Comparison of ENCODE assay signal across 22 cellular contexts in the genomic region with DNA sequence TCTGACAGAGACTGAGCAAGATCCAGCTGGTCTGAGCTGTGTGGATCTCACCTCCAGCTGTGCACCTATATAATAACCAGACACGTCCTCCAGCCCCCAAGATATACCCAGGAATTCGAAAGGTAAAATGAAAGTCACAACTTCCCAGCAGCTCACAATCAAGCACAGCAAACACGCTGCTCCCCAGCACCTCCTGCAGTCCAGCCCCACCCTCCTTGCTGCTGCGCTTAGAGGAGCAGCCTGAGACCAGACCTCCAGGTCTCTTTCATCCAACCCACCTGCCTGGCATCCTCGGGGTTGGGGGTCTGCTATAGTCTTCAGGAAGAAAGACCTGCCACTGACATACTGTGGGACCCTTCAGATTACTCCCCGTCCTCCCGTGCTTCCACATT. TPM values are rescaled to one million over a fixed set of nuclear protein-coding genes. Genes with fewer than 3 reads are reported as not detected.
DNase-seq lines count a peak whose midpoint lies in the region; ATAC-seq, FAIRE-seq and TF ChIP-seq lines count a peak whose summit lies in the region.
"Had no signal": no experiment of that assay in that cellular context is flagged by ENCODE, and none has a peak within 500 bp of the region (broad histone marks: within the 10 kb centered on the region; RNA-seq: fewer than 3 reads in every experiment).

No MANE protein-coding gene starts in this region.

- H4K5ac ChIP-seq in H1 (ENCODE audit: insufficient read length, low read depth, low read length): no peak overlapping the region

- BruUV-seq in Calu3 (replicated peaks; lab: Mats Ljungman, UMichigan): no TSS peak

- H3K79me2 ChIP-seq in MM.1S (ENCODE audit: low read length): no peaks in the 10 kb centered on the region
- H3K79me2 ChIP-seq in H1 (ENCODE audit: control insufficient read depth in 1 of 2, insufficient read depth in 2 of 2, low read length in 2 of 2): no peaks in the 10 kb centered on the region

- H3K36me3 ChIP-seq in MM.1S (replicated peaks; ENCODE audit: insufficient read depth, low read length) (no peaks in the 10 kb centered on the region), H1 (ENCODE audit: control insufficient read depth in 2 of 4, insufficient read depth in 4 of 4, low read length in 3 of 4) (no peaks in the 10 kb centered on the region)
- H3K36me3 ChIP-seq: SJCRH30, tibial artery had no signal

- intact Hi-C loops in Calu3 (cut with micrococcal nuclease; ENCODE audit: unreplicated experiment): no loop called here

- H3K4me1 Mint-ChIP-seq in Calu3 (ENCODE audit: low read depth, unreplicated experiment): peaks cover 42% of the 10 kb centered on the region
- H3K4me1 Mint-ChIP-seq in natural killer cell treated with Interleukin-12 subunit alpha and Interleukin-12 subunit beta and Interleukin-15 and Interleukin-18, amount 100 ng/mL, for 72 hours (ENCODE audit: low read depth in 2 of 2): peaks cover 3 to 7% of the 10 kb centered on the region in 2 donors
- H3K4me1 Mint-ChIP-seq in stimulated activated memory B cell treated with anti-CD40 and anti-IgM and Interleukin-4, amounts not matched to agents 10 μg/mL and 1 μg/mL and 100 μg/mL, for 72 hours: peaks cover 11% of the 10 kb centered on the region

- peak; percentile 6 to 43 for ATAC-seq in natural killer cell treated with Interleukin-12 subunit alpha and Interleukin-12 subunit beta and Interleukin-15 and Interleukin-18, amount 100 ng/mL, for 72 hours
- no peak for ATAC-seq in stimulated activated memory B cell treated with anti-CD40 and anti-IgM and Interleukin-4, amounts not matched to agents 10 μg/mL and 1 μg/mL and 100 μg/mL, for 72 hours
- ATAC-seq: activated CD4-positive, CD25-positive, alpha-beta regulatory T cell treated with anti-CD3 and anti-CD28 coated beads, Interleukin-2, amount 50 U/mL, for 24 hours; Panc1 had no signal

- H3K27ac ChIP-seq in MM.1S (ENCODE audit: low read length): no peak overlapping the region
- no peak overlapping the region for H3K27ac ChIP-seq in H1 (ENCODE audit: low read depth, low read length)
- H3K27ac ChIP-seq: SJCRH30, tibial artery had no signal

- H3K9ac ChIP-seq in MM.1S (ENCODE audit: low read length) (no peak overlapping the region), H1 (replicated peaks in 1 of 4; ENCODE audit: extremely low read depth in 1 of 4, low read depth in 3 of 4, low read length in 3 of 4) (no peak overlapping the region)

- H3K27ac Mint-ChIP-seq in Calu3 (ENCODE audit: unreplicated experiment): no peak overlapping the region
- no peak overlapping the region for H3K27ac Mint-ChIP-seq in natural killer cell treated with Interleukin-12 subunit alpha and Interleukin-12 subunit beta and Interleukin-15 and Interleukin-18, amount 100 ng/mL, for 72 hours
- no peak overlapping the region for H3K27ac Mint-ChIP-seq in stimulated activated memory B cell treated with anti-CD40 and anti-IgM and Interleukin-4, amounts not matched to agents 10 μg/mL and 1 μg/mL and 100 μg/mL, for 72 hours

- peak overlapping the region; percentile 31 for H3K4me2 ChIP-seq in MM.1S (ENCODE audit: low read depth, low read length)
- no peak overlapping the region for H3K4me2 ChIP-seq in H1 (ENCODE audit: insufficient read depth in 1 of 2, low read depth in 2 of 2, low read length in 2 of 2)

- no peak; a peak in 1 of 4 replicates for TF ChIP-seq RAD21 in H1 (IDR thresholded peaks at IDR 0.05 in 1 of 2, conservative IDR thresholded peaks at IDR 0.05 in 1 of 2; ENCODE audit: low read depth in 2 of 2, low read length in 2 of 2)

- no peak overlapping the region for H2BK20ac ChIP-seq in H1 (ENCODE audit: low read length)

- no peaks in the 10 kb centered on the region for H3K4me1 ChIP-seq in MM.1S (ENCODE audit: low read length)
- no peaks in the 10 kb centered on the region for H3K4me1 ChIP-seq in H1 (replicated peaks in 1 of 4; ENCODE audit: control insufficient read depth in 3 of 4, insufficient read depth in 4 of 4, low read length in 3 of 4)
- H3K4me1 ChIP-seq: SJCRH30, tibial artery had no signal

- peak overlapping the region; percentile 48 for H3K4me3 Mint-ChIP-seq in Calu3 (ENCODE audit: low read depth, unreplicated experiment)
- H3K4me3 Mint-ChIP-seq in natural killer cell treated with Interleukin-12 subunit alpha and Interleukin-12 subunit beta and Interleukin-15 and Interleukin-18, amount 100 ng/mL, for 72 hours: no peak overlapping the region
- H3K4me3 Mint-ChIP-seq in stimulated activated memory B cell treated with anti-CD40 and anti-IgM and Interleukin-4, amounts not matched to agents 10 μg/mL and 1 μg/mL and 100 μg/mL, for 72 hours: no peak overlapping the region

- H3K18ac ChIP-seq in H1 (ENCODE audit: extremely low read depth, low read length): no peak overlapping the region

- CTCF ChIA-PET in Calu3 (lab: Charles Lee) (interaction anchor here (0.6 to 1.6 kb wide), 4 partner anchors 10 to 82 kb away, joined by 3 to 6 read pairs (median 3); partner anchors contain the start of gene APOL2), H1 (lab: Charles Lee; ENCODE audit: partially characterized antibody) (interaction anchor here (0.7 to 1.8 kb wide), 8 partner anchors 9 to 265 kb away, joined by 3 to 12 read pairs (median 3); no protein-coding TSS in a partner anchor)

- H2BK120ac ChIP-seq in H1 (replicated peaks; ENCODE audit: low read depth, low read length): no peak overlapping the region

- no peak overlapping the region for H2BK5ac ChIP-seq in H1 (ENCODE audit: low read depth, low read length)

- no peak overlapping the region for H3K4ac ChIP-seq in H1 (replicated peaks; ENCODE audit: insufficient read length, low read depth, low read length)

- no peak overlapping the region for H2BK15ac ChIP-seq in H1 (ENCODE audit: low read length)

- H3K9me2 ChIP-seq in MM.1S (replicated peaks; ENCODE audit: insufficient read depth, low read length): no peaks in the 10 kb centered on the region

- no peak overlapping the region for H3K4me3 ChIP-seq in MM.1S (ENCODE audit: low read length)
- H3K4me3 ChIP-seq in H1 (ENCODE audit: extremely low read depth in 1 of 4, insufficient read depth in 2 of 4, low read depth in 3 of 4, low read length in 4 of 4): no peak overlapping the region
- H3K4me3 ChIP-seq: SJCRH30, tibial artery had no signal

- H3K9me3 ChIP-seq in MM.1S (replicated peaks; ENCODE audit: insufficient read depth, low read length) (no peaks in the 10 kb centered on the region), H1 (ENCODE audit: insufficient read depth in 2 of 2, low read depth in 1 of 2, low read length in 1 of 2) (peaks cover 0 to 4% of the 10 kb centered on the region in 2 experiments; a peak in 1 of 4 replicates)
- H3K9me3 ChIP-seq: SJCRH30, tibial artery had no signal

- H2AFZ ChIP-seq in MM.1S (ENCODE audit: low read length): 0 out of 2 replicates have a peak overlapping the region, but pooled peaks have one; percentile 17
- no peak overlapping the region for H2AFZ ChIP-seq in H1 (ENCODE audit: low read length)

- no peaks in the 10 kb centered on the region for H3K9me3 Mint-ChIP-seq in Calu3 (ENCODE audit: low read depth, unreplicated experiment)
- H3K9me3 Mint-ChIP-seq in natural killer cell treated with Interleukin-12 subunit alpha and Interleukin-12 subunit beta and Interleukin-15 and Interleukin-18, amount 100 ng/mL, for 72 hours: peaks cover 4% of the 10 kb centered on the region
- peaks cover 4% of the 10 kb centered on the region for H3K9me3 Mint-ChIP-seq in stimulated activated memory B cell treated with anti-CD40 and anti-IgM and Interleukin-4, amounts not matched to agents 10 μg/mL and 1 μg/mL and 100 μg/mL, for 72 hours

- H3K27me3 ChIP-seq in MM.1S (replicated peaks; ENCODE audit: insufficient read depth, low read length): no peaks in the 10 kb centered on the region
- H3K27me3 ChIP-seq in H1 (replicated peaks in 1 of 4; ENCODE audit: control insufficient read depth in 3 of 4, extremely low read depth in 1 of 4, insufficient read depth in 3 of 4, low read length in 3 of 4): no peaks in the 10 kb centered on the region
- H3K27me3 ChIP-seq: SJCRH30 had no signal

- no peak overlapping the region for H4K8ac ChIP-seq in H1 (ENCODE audit: extremely low read depth, insufficient read depth, low read length)

- no peak overlapping the region for H2AK5ac ChIP-seq in H1 (ENCODE audit: low read depth, low read length)

- no peak for FAIRE-seq in H1 (lab: Jason Lieb, UNC)
- FAIRE-seq in H54 (lab: Jason Lieb, UNC): no peak
- FAIRE-seq: endometrium, GM18507 had no signal

- no peak for TF ChIP-seq EP300 in H1 (IDR thresholded peaks at IDR 0.05; ENCODE audit: borderline replicate concordance in 1 of 2, low read depth in 2 of 2, low read length in 2 of 2)

- WGBS in H1 (ENCODE audit: extremely low coverage in 1 of 2, insufficient coverage in 1 of 2, insufficient read length in 1 of 2, insufficient replicate concordance in 2 of 2, low coverage in 1 of 2, low lambda C conversion rate in 2 of 2, missing lambda C conversion rate in 1 of 2), 2 experiments: 56% methylated on average over 7 of the region's 7 CpGs; no CpG with 5 or more reads in 1 of the 2 experiments

- H3K27me3 Mint-ChIP-seq in Calu3 (ENCODE audit: unreplicated experiment): no peaks in the 10 kb centered on the region
- peaks cover 7 to 10% of the 10 kb centered on the region in 2 donors for H3K27me3 Mint-ChIP-seq in natural killer cell treated with Interleukin-12 subunit alpha and Interleukin-12 subunit beta and Interleukin-15 and Interleukin-18, amount 100 ng/mL, for 72 hours
- H3K27me3 Mint-ChIP-seq in stimulated activated memory B cell treated with anti-CD40 and anti-IgM and Interleukin-4, amounts not matched to agents 10 μg/mL and 1 μg/mL and 100 μg/mL, for 72 hours: peaks cover 39% of the 10 kb centered on the region

- TF ChIP-seq CTCF in Calu3 (IDR thresholded peaks at IDR 0.05; ENCODE audit: unreplicated experiment) (no peak), MM.1S (IDR thresholded peaks at IDR 0.05; ENCODE audit: low read length) (no peak), H1 (IDR thresholded peaks at IDR 0.05; ENCODE audit: control extremely low read depth in 1 of 3, insufficient read depth in 1 of 3, low read depth in 1 of 3, low read length in 3 of 3) (peak in 2 of 3 experiments; percentile 2 to 27; a peak in 2 of 4 replicates)

- H3K36me3 Mint-ChIP-seq in Calu3 (ENCODE audit: insufficient read depth, unreplicated experiment): peaks cover 11% of the 10 kb centered on the region
- H3K36me3 Mint-ChIP-seq in natural killer cell treated with Interleukin-12 subunit alpha and Interleukin-12 subunit beta and Interleukin-15 and Interleukin-18, amount 100 ng/mL, for 72 hours: peaks cover 13% of the 10 kb centered on the region
- peaks cover 6% of the 10 kb centered on the region for H3K36me3 Mint-ChIP-seq in stimulated activated memory B cell treated with anti-CD40 and anti-IgM and Interleukin-4, amounts not matched to agents 10 μg/mL and 1 μg/mL and 100 μg/mL, for 72 hours

- no peak overlapping the region for H4K91ac ChIP-seq in H1 (replicated peaks; ENCODE audit: insufficient read length, low read length)

- POLR2A ChIA-PET in H1 (lab: Charles Lee; ENCODE audit: partially characterized antibody): no interaction called here

- DNase-seq in Calu3: peak; percentile 43
- DNase-seq in MM.1S: no peak
- DNase-seq in H1 (ENCODE audit: low read depth in 1 of 2, low spot score in 2 of 2): no peak
- DNase-seq in natural killer cell treated with Interleukin-12 subunit alpha and Interleukin-12 subunit beta and Interleukin-15 and Interleukin-18, amount 100 ng/mL, for 72 hours (ENCODE audit: low spot score): no peak
- no peak for DNase-seq in H54 (ENCODE audit: insufficient read length, low spot score)
- DNase-seq in stimulated activated naive CD4-positive, alpha-beta T cell (lab: John Stamatoyannopoulos, UW): no peak
- DNase-seq: activated effector memory CD4-positive, alpha-beta T cell treated with Interleukin-2 at 50 U/mL for 16 hours; aorta; EL; islet precursor cell; KBM-7; MV-4-11; NCI-H2029; NCI-H446; retina; SJCRH30; tibial artery had no signal

- H4K20me1 ChIP-seq in MM.1S (ENCODE audit: insufficient read depth, low read length): no peaks in the 10 kb centered on the region
- H4K20me1 ChIP-seq in H1 (replicated peaks in 1 of 2; ENCODE audit: control insufficient read depth in 1 of 2, insufficient read depth in 2 of 2, low read length in 2 of 2): no peaks in the 10 kb centered on the region

- H3K79me1 ChIP-seq in H1 (ENCODE audit: low read depth, low read length): no peaks in the 10 kb centered on the region

- H2BK12ac ChIP-seq in H1 (ENCODE audit: low read depth, low read length): no peak overlapping the region

- 0 out of 2 replicates have a peak, but pooled peaks cover 3% of the 10 kb centered on the region for H3F3A ChIP-seq in MM.1S (ENCODE audit: insufficient read depth, low read length)

- H3K23ac ChIP-seq in H1 (ENCODE audit: insufficient read length): no peak overlapping the region

- H3K23me2 ChIP-seq in H1 (ENCODE audit: low read depth, low read length): no peaks in the 10 kb centered on the region

- H3K56ac ChIP-seq in H1 (replicated peaks; ENCODE audit: insufficient read length, low read depth, low read length): no peak overlapping the region

- no peak for TF ChIP-seq POLR2A in H1 (IDR thresholded peaks at IDR 0.05; ENCODE audit: control extremely low read depth in 1 of 2, low read depth in 2 of 2, low read length in 2 of 2)
- TF ChIP-seq POLR2A in H54 (IDR thresholded peaks at IDR 0.05; ENCODE audit: low read depth, low read length): no peak

- H3K14ac ChIP-seq in H1 (ENCODE audit: insufficient read length): no peak overlapping the region

RNA-seq across cellular contexts. Expression of gene APOL4, which starts 3.0 kb away (rescaled TPM):
- 1.5 and 4.3 TPM in 2 replicates for total RNA-seq in Calu3 (2022)
- not detected in 2 replicates for total RNA-seq in H1 (2021; fragmentation: NEBNext Ultra II Directional; extraction: Animal tissue kit (Norgen Biotek cat#: 25700))
- polyA plus RNA-seq in H1 (2011; rRNA removed): 0.02 TPM in 1 of 2 replicates, not detected in the other
- polyA plus RNA-seq in H1 (2011; cell fraction: cytosol; rRNA removed): not detected
- polyA plus RNA-seq in H1 (2011; cell fraction: nucleus; rRNA removed): not detected
- not detected in 4 replicates for polyA plus RNA-seq in H1 (2012, experiment 1 of 2)
- 0.08 TPM for polyA plus RNA-seq in H1 (2012, experiment 2 of 2)
- polyA plus RNA-seq in H1 (2013, experiment 1 of 2): not detected
- 0.02 TPM for polyA plus RNA-seq in H1 (2013, experiment 2 of 2)
- polyA minus RNA-seq in H1 (2011; rRNA and poly(A)+ RNA removed): 0.66 TPM in 1 of 2 replicates, not detected in the other
- polyA minus RNA-seq in H1 (2011; cell fraction: cytosol; rRNA and poly(A)+ RNA removed): not detected
- not detected for polyA minus RNA-seq in H1 (2011; cell fraction: nucleus; rRNA and poly(A)+ RNA removed)
- 1 to 10 TPM in 1 of 2 donors, under 1 TPM in 1; 0.64 to 1.5 TPM for total RNA-seq in natural killer cell treated with Interleukin-12 subunit alpha and Interleukin-12 subunit beta and Interleukin-15 and Interleukin-18, amount 100 ng/mL, for 72 hours

RNA-seq across cellular contexts. Expression of gene APOL2, which starts 34.7 kb away (rescaled TPM):
- total RNA-seq in Calu3 (2022): 90.1 and 154 TPM in 2 replicates
- 11.0 and 12.0 TPM in 2 replicates for total RNA-seq in H1 (2021; fragmentation: NEBNext Ultra II Directional; extraction: Animal tissue kit (Norgen Biotek cat#: 25700))
- polyA plus RNA-seq in H1 (2011; rRNA removed): 7.8 and 8.1 TPM in 2 replicates
- 10.3 TPM for polyA plus RNA-seq in H1 (2011; cell fraction: cytosol; rRNA removed)
- polyA plus RNA-seq in H1 (2011; cell fraction: nucleus; rRNA removed): 14.1 TPM
- 13.9 to 18.7 TPM (median 16.3 TPM) in 4 replicates for polyA plus RNA-seq in H1 (2012, experiment 1 of 2)
- polyA plus RNA-seq in H1 (2012, experiment 2 of 2): 3.6 TPM
- 5.3 TPM for polyA plus RNA-seq in H1 (2013, experiment 1 of 2)
- polyA plus RNA-seq in H1 (2013, experiment 2 of 2): 4.5 TPM
- 16.0 and 25.7 TPM in 2 replicates for polyA minus RNA-seq in H1 (2011; rRNA and poly(A)+ RNA removed)
- polyA minus RNA-seq in H1 (2011; cell fraction: cytosol; rRNA and poly(A)+ RNA removed): 7.4 TPM
- polyA minus RNA-seq in H1 (2011; cell fraction: nucleus; rRNA and poly(A)+ RNA removed): 8.8 TPM
- total RNA-seq in natural killer cell treated with Interleukin-12 subunit alpha and Interleukin-12 subunit beta and Interleukin-15 and Interleukin-18, amount 100 ng/mL, for 72 hours: 100 to 1,000 TPM in 1 of 2 donors, 10 to 100 TPM in 1; 92.1 to 231 TPM

RNA-seq across cellular contexts. Expression of gene APOL3, which starts 44.1 kb away (rescaled TPM):
- total RNA-seq in Calu3 (2022): 7.7 and 16.9 TPM in 2 replicates
- total RNA-seq in H1 (2021; fragmentation: NEBNext Ultra II Directional; extraction: Animal tissue kit (Norgen Biotek cat#: 25700)): not detected in 2 replicates
- 0.11 and 0.12 TPM in 2 replicates for polyA plus RNA-seq in H1 (2011; rRNA removed)
- 0.04 TPM for polyA plus RNA-seq in H1 (2011; cell fraction: cytosol; rRNA removed)
- polyA plus RNA-seq in H1 (2011; cell fraction: nucleus; rRNA removed): 0.19 TPM
- 0.11 to 0.28 TPM (median 0.25 TPM) in 3 of 4 replicates, not detected in the other for polyA plus RNA-seq in H1 (2012, experiment 1 of 2)
- not detected for polyA plus RNA-seq in H1 (2012, experiment 2 of 2)
- 0.10 TPM for polyA plus RNA-seq in H1 (2013, experiment 1 of 2)
- polyA plus RNA-seq in H1 (2013, experiment 2 of 2): 0.09 TPM
- 0.15 TPM in 1 of 2 replicates, not detected in the other for polyA minus RNA-seq in H1 (2011; rRNA and poly(A)+ RNA removed)
- polyA minus RNA-seq in H1 (2011; cell fraction: cytosol; rRNA and poly(A)+ RNA removed): not detected
- not detected for polyA minus RNA-seq in H1 (2011; cell fraction: nucleus; rRNA and poly(A)+ RNA removed)
- total RNA-seq in natural killer cell treated with Interleukin-12 subunit alpha and Interleukin-12 subunit beta and Interleukin-15 and Interleukin-18, amount 100 ng/mL, for 72 hours: 100 to 1,000 TPM in 1 of 2 donors, 10 to 100 TPM in 1; 79.8 to 169 TPM
- total RNA-seq: SJCRH30 had no signal

RNA-seq across cellular contexts. Expression of gene APOL1, which starts 48.3 kb away (rescaled TPM):
- 313 and 501 TPM in 2 replicates for total RNA-seq in Calu3 (2022)
- total RNA-seq in H1 (2021; fragmentation: NEBNext Ultra II Directional; extraction: Animal tissue kit (Norgen Biotek cat#: 25700)): not detected in 2 replicates
- not detected in 2 replicates for polyA plus RNA-seq in H1 (2011; rRNA removed)
- 0.05 TPM for polyA plus RNA-seq in H1 (2011; cell fraction: cytosol; rRNA removed)
- polyA plus RNA-seq in H1 (2011; cell fraction: nucleus; rRNA removed): not detected
- not detected in 4 replicates for polyA plus RNA-seq in H1 (2012, experiment 1 of 2)
- polyA plus RNA-seq in H1 (2012, experiment 2 of 2): not detected
- polyA plus RNA-seq in H1 (2013, experiment 1 of 2): not detected
- polyA plus RNA-seq in H1 (2013, experiment 2 of 2): not detected
- polyA minus RNA-seq in H1 (2011; rRNA and poly(A)+ RNA removed): not detected in 2 replicates
- not detected for polyA minus RNA-seq in H1 (2011; cell fraction: cytosol; rRNA and poly(A)+ RNA removed)
- not detected for polyA minus RNA-seq in H1 (2011; cell fraction: nucleus; rRNA and poly(A)+ RNA removed)
- 100 to 1,000 TPM in 1 of 2 donors, 10 to 100 TPM in 1; 42.2 to 129 TPM for total RNA-seq in natural killer cell treated with Interleukin-12 subunit alpha and Interleukin-12 subunit beta and Interleukin-15 and Interleukin-18, amount 100 ng/mL, for 72 hours

Comparison
In these comparisons a context has a peak if more than half of its experiments do, and no peak if none do; other contexts are left out.
1. CTCF ChIP-seq: peak in H1 (2 of 3); none in Calu3 (single experiment) and MM.1S (single experiment).